ENCODE assay signal across 1 cellular context in the genomic region with DNA sequence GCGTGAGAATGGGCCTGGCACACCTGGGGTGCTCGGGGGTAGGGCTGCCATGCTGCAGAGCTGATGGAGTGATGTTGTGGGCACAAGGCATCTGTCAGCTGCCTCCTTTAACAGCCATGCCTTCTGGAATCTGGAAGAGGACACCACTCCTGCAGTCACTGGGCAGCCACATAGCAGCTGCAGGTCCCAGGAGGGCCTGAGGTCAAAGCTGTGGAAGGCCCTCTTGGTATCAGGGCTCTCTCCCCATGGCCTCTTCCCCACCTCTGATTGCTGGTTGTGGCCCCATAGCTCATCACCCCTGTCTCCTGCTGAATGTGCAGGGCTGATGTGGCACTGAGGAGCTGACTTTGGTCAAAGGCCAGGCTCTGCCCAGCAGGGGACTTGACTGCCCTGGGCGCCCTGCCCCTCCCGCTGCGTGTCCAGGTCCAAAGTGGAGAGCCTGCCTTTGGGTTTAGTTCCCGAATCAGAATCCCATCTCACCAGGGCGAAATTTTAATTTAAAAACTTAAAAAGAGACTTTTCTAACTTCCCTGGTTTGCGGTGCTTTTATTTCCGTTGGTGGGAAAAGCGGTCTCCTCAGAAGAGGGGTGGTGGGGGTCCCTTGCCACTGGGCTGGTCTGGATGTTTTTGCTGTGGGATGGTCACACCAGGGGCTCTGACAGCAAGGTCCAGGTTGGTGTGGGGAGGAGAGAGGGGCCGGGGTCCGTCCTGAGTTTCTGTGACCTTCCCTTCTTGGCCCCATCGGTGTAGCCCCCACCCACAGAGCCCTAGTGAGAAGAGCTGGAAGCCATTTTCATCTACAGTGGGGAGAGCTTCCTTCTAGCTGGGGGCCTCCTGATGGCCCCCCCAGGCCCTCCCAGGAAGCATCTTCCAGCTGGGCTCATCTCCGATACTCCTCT.
TF ChIP-seq lines count a peak whose summit lies in the region.

No MANE protein-coding gene starts in this region.

TF ChIP-seq in GM12878, 131 proteins besides CTCF, POLR2A, EP300 and RAD21 (continues in another document):
- TF ChIP-seq, protein P1, sequence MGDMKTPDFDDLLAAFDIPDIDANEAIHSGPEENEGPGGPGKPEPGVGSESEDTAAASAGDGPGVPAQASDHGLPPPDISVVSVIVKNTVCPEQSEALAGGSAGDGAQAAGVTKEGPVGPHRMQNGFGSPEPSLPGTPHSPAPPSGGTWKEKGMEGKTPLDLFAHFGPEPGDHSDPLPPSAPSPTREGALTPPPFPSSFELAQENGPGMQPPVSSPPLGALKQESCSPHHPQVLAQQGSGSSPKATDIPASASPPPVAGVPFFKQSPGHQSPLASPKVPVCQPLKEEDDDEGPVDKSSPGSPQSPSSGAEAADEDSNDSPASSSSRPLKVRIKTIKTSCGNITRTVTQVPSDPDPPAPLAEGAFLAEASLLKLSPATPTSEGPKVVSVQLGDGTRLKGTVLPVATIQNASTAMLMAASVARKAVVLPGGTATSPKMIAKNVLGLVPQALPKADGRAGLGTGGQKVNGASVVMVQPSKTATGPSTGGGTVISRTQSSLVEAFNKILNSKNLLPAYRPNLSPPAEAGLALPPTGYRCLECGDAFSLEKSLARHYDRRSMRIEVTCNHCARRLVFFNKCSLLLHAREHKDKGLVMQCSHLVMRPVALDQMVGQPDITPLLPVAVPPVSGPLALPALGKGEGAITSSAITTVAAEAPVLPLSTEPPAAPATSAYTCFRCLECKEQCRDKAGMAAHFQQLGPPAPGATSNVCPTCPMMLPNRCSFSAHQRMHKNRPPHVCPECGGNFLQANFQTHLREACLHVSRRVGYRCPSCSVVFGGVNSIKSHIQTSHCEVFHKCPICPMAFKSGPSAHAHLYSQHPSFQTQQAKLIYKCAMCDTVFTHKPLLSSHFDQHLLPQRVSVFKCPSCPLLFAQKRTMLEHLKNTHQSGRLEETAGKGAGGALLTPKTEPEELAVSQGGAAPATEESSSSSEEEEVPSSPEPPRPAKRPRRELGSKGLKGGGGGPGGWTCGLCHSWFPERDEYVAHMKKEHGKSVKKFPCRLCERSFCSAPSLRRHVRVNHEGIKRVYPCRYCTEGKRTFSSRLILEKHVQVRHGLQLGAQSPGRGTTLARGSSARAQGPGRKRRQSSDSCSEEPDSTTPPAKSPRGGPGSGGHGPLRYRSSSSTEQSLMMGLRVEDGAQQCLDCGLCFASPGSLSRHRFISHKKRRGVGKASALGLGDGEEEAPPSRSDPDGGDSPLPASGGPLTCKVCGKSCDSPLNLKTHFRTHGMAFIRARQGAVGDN (IDR thresholded peaks at IDR 0.05): peak; percentile 26; the same call in 1 of the 2 replicates
- TF ChIP-seq RAD51 (IDR thresholded peaks at IDR 0.05) (no peak), TCF7 (IDR thresholded peaks at IDR 0.05; ENCODE audit: borderline replicate concordance) (no peak), CBX5 (IDR thresholded peaks at IDR 0.05; ENCODE audit: low read depth) (no peak), ZNF217 (IDR thresholded peaks at IDR 0.05) (no peak), EZH2 (IDR thresholded peaks at IDR 0.05; ENCODE audit: borderline replicate concordance, control insufficient read depth, low read depth, low read length) (no peak), BMI1 (IDR thresholded peaks at IDR 0.05; ENCODE audit: borderline replicate concordance) (no peak), TCF12 (IDR thresholded peaks at IDR 0.05; ENCODE audit: low read depth, low read length) (peak; percentile 63; the same call in 1 of the 2 replicates), SUPT20H (IDR thresholded peaks at IDR 0.05; ENCODE audit: borderline replicate concordance, control insufficient read depth, low read depth, low read length) (no peak), GABPA (IDR thresholded peaks at IDR 0.05; ENCODE audit: low read depth) (no peak), BRCA1 (IDR thresholded peaks at IDR 0.05; ENCODE audit: low read depth, low read length) (no peak), IKZF1 (conservative IDR thresholded peaks at IDR 0.05) (peak; percentile 13; the same call in 1 of the 2 replicates), RBBP5 (conservative IDR thresholded peaks at IDR 0.05) (no peak), SUZ12 (IDR thresholded peaks at IDR 0.05; ENCODE audit: unreplicated experiment) (no peak), ZNF622 (IDR thresholded peaks at IDR 0.05) (no peak), ATF7 (IDR thresholded peaks at IDR 0.05; ENCODE audit: low read depth) (no peak), PAX8 (IDR thresholded peaks at IDR 0.05) (no peak), MEF2B (IDR thresholded peaks at IDR 0.05; ENCODE audit: partially characterized antibody, poor library complexity, severe bottlenecking) (peak; percentile 62), ZNF207 (IDR thresholded peaks at IDR 0.05; ENCODE audit: borderline replicate concordance) (no peak), SIX5 (IDR thresholded peaks at IDR 0.05; ENCODE audit: low read depth, low read length, severe bottlenecking) (no peak), CHD2 (IDR thresholded peaks at IDR 0.05; ENCODE audit: borderline replicate concordance, low read depth, low read length) (no peak), STAT1 (conservative IDR thresholded peaks at IDR 0.05) (no peak), ASH2L (IDR thresholded peaks at IDR 0.05; ENCODE audit: borderline replicate concordance, low read depth) (no peak), CBFB (IDR thresholded peaks at IDR 0.05; ENCODE audit: low read depth) (no peak), SMAD1 (IDR thresholded peaks at IDR 0.05; ENCODE audit: low read depth, partially characterized antibody) (no peak), TAF1 (IDR thresholded peaks at IDR 0.05; ENCODE audit: borderline replicate concordance, low read depth, low read length) (no peak), IKZF2 (IDR thresholded peaks at IDR 0.05) (no peak), NBN (IDR thresholded peaks at IDR 0.05) (no peak), RB1 (IDR thresholded peaks at IDR 0.05; ENCODE audit: borderline replicate concordance) (no peak), EED (IDR thresholded peaks at IDR 0.05; ENCODE audit: low read depth) (no peak), RCOR1 (conservative IDR thresholded peaks at IDR 0.05; ENCODE audit: low read depth, low read length) (no peak; the same call in 1 of the 2 replicates), HCFC1 (IDR thresholded peaks at IDR 0.05; ENCODE audit: low read length) (no peak)
- TF ChIP-seq, protein P2, sequence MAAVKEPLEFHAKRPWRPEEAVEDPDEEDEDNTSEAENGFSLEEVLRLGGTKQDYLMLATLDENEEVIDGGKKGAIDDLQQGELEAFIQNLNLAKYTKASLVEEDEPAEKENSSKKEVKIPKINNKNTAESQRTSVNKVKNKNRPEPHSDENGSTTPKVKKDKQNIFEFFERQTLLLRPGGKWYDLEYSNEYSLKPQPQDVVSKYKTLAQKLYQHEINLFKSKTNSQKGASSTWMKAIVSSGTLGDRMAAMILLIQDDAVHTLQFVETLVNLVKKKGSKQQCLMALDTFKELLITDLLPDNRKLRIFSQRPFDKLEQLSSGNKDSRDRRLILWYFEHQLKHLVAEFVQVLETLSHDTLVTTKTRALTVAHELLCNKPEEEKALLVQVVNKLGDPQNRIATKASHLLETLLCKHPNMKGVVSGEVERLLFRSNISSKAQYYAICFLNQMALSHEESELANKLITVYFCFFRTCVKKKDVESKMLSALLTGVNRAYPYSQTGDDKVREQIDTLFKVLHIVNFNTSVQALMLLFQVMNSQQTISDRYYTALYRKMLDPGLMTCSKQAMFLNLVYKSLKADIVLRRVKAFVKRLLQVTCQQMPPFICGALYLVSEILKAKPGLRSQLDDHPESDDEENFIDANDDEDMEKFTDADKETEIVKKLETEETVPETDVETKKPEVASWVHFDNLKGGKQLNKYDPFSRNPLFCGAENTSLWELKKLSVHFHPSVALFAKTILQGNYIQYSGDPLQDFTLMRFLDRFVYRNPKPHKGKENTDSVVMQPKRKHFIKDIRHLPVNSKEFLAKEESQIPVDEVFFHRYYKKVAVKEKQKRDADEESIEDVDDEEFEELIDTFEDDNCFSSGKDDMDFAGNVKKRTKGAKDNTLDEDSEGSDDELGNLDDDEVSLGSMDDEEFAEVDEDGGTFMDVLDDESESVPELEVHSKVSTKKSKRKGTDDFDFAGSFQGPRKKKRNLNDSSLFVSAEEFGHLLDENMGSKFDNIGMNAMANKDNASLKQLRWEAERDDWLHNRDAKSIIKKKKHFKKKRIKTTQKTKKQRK (IDR thresholded peaks at IDR 0.05; ENCODE audit: low read depth, low read length): no peak
- TF ChIP-seq, protein P3, sequence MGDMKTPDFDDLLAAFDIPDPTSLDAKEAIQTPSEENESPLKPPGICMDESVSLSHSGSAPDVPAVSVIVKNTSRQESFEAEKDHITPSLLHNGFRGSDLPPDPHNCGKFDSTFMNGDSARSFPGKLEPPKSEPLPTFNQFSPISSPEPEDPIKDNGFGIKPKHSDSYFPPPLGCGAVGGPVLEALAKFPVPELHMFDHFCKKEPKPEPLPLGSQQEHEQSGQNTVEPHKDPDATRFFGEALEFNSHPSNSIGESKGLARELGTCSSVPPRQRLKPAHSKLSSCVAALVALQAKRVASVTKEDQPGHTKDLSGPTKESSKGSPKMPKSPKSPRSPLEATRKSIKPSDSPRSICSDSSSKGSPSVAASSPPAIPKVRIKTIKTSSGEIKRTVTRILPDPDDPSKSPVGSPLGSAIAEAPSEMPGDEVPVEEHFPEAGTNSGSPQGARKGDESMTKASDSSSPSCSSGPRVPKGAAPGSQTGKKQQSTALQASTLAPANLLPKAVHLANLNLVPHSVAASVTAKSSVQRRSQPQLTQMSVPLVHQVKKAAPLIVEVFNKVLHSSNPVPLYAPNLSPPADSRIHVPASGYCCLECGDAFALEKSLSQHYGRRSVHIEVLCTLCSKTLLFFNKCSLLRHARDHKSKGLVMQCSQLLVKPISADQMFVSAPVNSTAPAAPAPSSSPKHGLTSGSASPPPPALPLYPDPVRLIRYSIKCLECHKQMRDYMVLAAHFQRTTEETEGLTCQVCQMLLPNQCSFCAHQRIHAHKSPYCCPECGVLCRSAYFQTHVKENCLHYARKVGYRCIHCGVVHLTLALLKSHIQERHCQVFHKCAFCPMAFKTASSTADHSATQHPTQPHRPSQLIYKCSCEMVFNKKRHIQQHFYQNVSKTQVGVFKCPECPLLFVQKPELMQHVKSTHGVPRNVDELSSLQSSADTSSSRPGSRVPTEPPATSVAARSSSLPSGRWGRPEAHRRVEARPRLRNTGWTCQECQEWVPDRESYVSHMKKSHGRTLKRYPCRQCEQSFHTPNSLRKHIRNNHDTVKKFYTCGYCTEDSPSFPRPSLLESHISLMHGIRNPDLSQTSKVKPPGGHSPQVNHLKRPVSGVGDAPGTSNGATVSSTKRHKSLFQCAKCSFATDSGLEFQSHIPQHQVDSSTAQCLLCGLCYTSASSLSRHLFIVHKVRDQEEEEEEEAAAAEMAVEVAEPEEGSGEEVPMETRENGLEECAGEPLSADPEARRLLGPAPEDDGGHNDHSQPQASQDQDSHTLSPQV (IDR thresholded peaks at IDR 0.05): no peak
- TF ChIP-seq, protein P4, sequence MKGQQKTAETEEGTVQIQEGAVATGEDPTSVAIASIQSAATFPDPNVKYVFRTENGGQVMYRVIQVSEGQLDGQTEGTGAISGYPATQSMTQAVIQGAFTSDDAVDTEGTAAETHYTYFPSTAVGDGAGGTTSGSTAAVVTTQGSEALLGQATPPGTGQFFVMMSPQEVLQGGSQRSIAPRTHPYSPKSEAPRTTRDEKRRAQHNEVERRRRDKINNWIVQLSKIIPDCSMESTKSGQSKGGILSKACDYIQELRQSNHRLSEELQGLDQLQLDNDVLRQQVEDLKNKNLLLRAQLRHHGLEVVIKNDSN (IDR thresholded peaks at IDR 0.05; ENCODE audit: borderline replicate concordance, extremely low read length, insufficient read depth, low read depth, low read length): no peak
- TF ChIP-seq, protein P5, sequence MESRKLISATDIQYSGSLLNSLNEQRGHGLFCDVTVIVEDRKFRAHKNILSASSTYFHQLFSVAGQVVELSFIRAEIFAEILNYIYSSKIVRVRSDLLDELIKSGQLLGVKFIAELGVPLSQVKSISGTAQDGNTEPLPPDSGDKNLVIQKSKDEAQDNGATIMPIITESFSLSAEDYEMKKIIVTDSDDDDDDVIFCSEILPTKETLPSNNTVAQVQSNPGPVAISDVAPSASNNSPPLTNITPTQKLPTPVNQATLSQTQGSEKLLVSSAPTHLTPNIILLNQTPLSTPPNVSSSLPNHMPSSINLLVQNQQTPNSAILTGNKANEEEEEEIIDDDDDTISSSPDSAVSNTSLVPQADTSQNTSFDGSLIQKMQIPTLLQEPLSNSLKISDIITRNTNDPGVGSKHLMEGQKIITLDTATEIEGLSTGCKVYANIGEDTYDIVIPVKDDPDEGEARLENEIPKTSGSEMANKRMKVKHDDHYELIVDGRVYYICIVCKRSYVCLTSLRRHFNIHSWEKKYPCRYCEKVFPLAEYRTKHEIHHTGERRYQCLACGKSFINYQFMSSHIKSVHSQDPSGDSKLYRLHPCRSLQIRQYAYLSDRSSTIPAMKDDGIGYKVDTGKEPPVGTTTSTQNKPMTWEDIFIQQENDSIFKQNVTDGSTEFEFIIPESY (IDR thresholded peaks at IDR 0.05): no peak
- TF ChIP-seq, protein P6, sequence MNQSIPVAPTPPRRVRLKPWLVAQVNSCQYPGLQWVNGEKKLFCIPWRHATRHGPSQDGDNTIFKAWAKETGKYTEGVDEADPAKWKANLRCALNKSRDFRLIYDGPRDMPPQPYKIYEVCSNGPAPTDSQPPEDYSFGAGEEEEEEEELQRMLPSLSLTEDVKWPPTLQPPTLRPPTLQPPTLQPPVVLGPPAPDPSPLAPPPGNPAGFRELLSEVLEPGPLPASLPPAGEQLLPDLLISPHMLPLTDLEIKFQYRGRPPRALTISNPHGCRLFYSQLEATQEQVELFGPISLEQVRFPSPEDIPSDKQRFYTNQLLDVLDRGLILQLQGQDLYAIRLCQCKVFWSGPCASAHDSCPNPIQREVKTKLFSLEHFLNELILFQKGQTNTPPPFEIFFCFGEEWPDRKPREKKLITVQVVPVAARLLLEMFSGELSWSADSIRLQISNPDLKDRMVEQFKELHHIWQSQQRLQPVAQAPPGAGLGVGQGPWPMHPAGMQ (IDR thresholded peaks at IDR 0.05; ENCODE audit: borderline replicate concordance): no peak
- TF ChIP-seq, protein P7, sequence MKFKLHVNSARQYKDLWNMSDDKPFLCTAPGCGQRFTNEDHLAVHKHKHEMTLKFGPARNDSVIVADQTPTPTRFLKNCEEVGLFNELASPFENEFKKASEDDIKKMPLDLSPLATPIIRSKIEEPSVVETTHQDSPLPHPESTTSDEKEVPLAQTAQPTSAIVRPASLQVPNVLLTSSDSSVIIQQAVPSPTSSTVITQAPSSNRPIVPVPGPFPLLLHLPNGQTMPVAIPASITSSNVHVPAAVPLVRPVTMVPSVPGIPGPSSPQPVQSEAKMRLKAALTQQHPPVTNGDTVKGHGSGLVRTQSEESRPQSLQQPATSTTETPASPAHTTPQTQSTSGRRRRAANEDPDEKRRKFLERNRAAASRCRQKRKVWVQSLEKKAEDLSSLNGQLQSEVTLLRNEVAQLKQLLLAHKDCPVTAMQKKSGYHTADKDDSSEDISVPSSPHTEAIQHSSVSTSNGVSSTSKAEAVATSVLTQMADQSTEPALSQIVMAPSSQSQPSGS (IDR thresholded peaks at IDR 0.05; ENCODE audit: low read length): no peak
- TF ChIP-seq, protein P8, sequence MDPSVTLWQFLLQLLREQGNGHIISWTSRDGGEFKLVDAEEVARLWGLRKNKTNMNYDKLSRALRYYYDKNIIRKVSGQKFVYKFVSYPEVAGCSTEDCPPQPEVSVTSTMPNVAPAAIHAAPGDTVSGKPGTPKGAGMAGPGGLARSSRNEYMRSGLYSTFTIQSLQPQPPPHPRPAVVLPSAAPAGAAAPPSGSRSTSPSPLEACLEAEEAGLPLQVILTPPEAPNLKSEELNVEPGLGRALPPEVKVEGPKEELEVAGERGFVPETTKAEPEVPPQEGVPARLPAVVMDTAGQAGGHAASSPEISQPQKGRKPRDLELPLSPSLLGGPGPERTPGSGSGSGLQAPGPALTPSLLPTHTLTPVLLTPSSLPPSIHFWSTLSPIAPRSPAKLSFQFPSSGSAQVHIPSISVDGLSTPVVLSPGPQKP (IDR thresholded peaks at IDR 0.05; ENCODE audit: low read depth, low read length): no peak
